Comparison of ENCODE assay signal across 8 cellular contexts in the genomic region with DNA sequence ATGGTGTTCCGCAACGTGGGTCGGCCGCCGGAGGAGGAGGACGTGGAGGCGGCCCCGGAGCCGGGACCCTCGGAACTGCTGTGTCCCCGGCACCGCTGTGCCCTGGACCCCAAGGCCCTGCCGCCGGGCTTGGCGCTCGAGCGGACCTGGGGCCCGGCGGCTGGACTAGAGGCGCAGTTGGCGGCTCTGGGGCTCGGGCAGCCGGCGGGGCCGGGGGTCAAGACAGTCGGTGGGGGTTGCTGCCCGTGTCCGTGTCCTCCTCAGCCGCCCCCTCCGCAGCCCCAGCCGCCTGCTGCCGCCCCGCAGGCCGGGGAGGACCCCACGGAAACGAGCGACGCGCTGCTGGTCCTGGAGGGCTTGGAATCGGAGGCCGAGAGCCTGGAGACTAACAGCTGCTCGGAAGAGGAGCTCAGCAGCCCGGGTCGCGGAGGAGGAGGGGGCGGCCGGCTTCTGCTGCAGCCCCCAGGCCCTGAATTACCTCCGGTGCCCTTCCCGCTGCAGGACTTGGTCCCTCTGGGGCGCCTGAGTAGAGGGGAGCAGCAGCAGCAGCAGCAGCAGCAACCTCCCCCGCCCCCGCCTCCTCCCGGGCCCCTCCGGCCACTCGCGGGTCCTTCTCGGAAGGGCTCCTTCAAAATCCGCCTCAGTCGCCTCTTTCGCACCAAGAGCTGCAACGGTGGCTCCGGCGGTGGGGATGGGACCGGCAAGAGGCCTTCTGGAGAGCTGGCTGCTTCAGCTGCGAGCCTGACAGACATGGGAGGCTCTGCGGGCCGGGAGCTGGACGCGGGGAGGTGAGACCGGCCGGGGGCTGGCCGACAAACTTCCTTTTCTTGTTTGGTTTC. TPM values are rescaled to one million over a fixed set of nuclear protein-coding genes. Genes with fewer than 3 reads are reported as not detected.
DNase-seq lines count a peak whose midpoint lies in the region; ATAC-seq and TF ChIP-seq lines count a peak whose summit lies in the region.

No MANE protein-coding gene starts in this region.

- H3K9me3 Mint-ChIP-seq in dendritic cell treated with granulocyte-macrophage colony-stimulating factor and Interleukin-4, amounts not matched to agents 40 ng/mL and 50 ng/mL, for 4 days, result no peaks in the 10 kb centered on the region
- no peaks in the 10 kb centered on the region for H3K9me3 Mint-ChIP-seq in stimulated activated naive B cell treated with anti-CD40 and anti-IgM and Interleukin-4, amounts not matched to agents 10 μg/mL and 1 μg/mL and 100 μg/mL, for 72 hours

- no peak for TF ChIP-seq POLR2A in lower leg skin (IDR thresholded peaks at IDR 0.05)

- H3K4me3 ChIP-seq in GM12865 (ENCODE audit: low read depth, low read length) (peak overlapping the region; percentile 78), lower leg skin (ENCODE audit: low read depth, poor library complexity, severe bottlenecking) (peak overlapping the region; percentile 78)

- H3K9me3 ChIP-seq in T-helper 17 cell (ENCODE audit: control insufficient read depth, low read length, poor library complexity, severe bottlenecking), result no peaks in the 10 kb centered on the region

- intact Hi-C loops in dendritic cell treated with granulocyte-macrophage colony-stimulating factor and Interleukin-4, amounts not matched to agents 40 ng/mL and 50 ng/mL, for 4 days (cut with micrococcal nuclease), result loop anchor here (10.0 kb wide), 1 partner anchor 312 kb away; no protein-coding TSS in a partner anchor
- intact Hi-C loops in lower leg skin (cut with DNase I; ENCODE audit: low total_unique reads), result no loop called here

- ATAC-seq in HG02840 (IDR thresholded peaks at IDR 0.05; ENCODE audit: low FRiP score, unreplicated experiment) (peak; percentile 9), T-helper 17 cell (no peak), HG03039 (IDR thresholded peaks at IDR 0.05; ENCODE audit: unreplicated experiment) (no peak)
- peak in 1 of 2 donors; percentile 0 for ATAC-seq in stimulated activated naive B cell treated with anti-CD40 and anti-IgM and Interleukin-4, amounts not matched to agents 10 μg/mL and 1 μg/mL and 100 μg/mL, for 72 hours (replicated peaks)

- DNase-seq in GM12865 (ENCODE audit: low read depth) (peak; percentile 28), T-helper 17 cell (no peak), lower leg skin (ENCODE audit: low spot score in 2 of 2) (no peak), GOT3 (lab: John Stamatoyannopoulos, UW) (no peak)
- DNase-seq in stimulated activated naive B cell treated with anti-CD40 and anti-IgM and Interleukin-4, amounts not matched to agents 10 μg/mL and 1 μg/mL and 100 μg/mL, for 72 hours, result peak; percentile 9

- no peak overlapping the region for H3K27ac Mint-ChIP-seq in T-helper 17 cell
- H3K27ac Mint-ChIP-seq in dendritic cell treated with granulocyte-macrophage colony-stimulating factor and Interleukin-4, amounts not matched to agents 40 ng/mL and 50 ng/mL, for 4 days, result peak overlapping the region; percentile 41
- H3K27ac Mint-ChIP-seq in stimulated activated naive B cell treated with anti-CD40 and anti-IgM and Interleukin-4, amounts not matched to agents 10 μg/mL and 1 μg/mL and 100 μg/mL, for 72 hours, result peak overlapping the region; percentile 59

- peak overlapping the region; percentile 95 for H3K4me3 Mint-ChIP-seq in T-helper 17 cell
- peak overlapping the region; percentile 80 for H3K4me3 Mint-ChIP-seq in dendritic cell treated with granulocyte-macrophage colony-stimulating factor and Interleukin-4, amounts not matched to agents 40 ng/mL and 50 ng/mL, for 4 days
- peak overlapping the region; percentile 80 to 97 for H3K4me3 Mint-ChIP-seq in stimulated activated naive B cell treated with anti-CD40 and anti-IgM and Interleukin-4, amounts not matched to agents 10 μg/mL and 1 μg/mL and 100 μg/mL, for 72 hours

- TF ChIP-seq CTCF in GM12865 (IDR thresholded peaks at IDR 0.05; ENCODE audit: insufficient read depth, low read depth, low read length, missing control alignments) (no peak), lower leg skin (IDR thresholded peaks at IDR 0.05) (no peak)

- no peaks in the 10 kb centered on the region for H3K27me3 Mint-ChIP-seq in T-helper 17 cell
- no peaks in the 10 kb centered on the region for H3K27me3 Mint-ChIP-seq in dendritic cell treated with granulocyte-macrophage colony-stimulating factor and Interleukin-4, amounts not matched to agents 40 ng/mL and 50 ng/mL, for 4 days
- no peaks in the 10 kb centered on the region for H3K27me3 Mint-ChIP-seq in stimulated activated naive B cell treated with anti-CD40 and anti-IgM and Interleukin-4, amounts not matched to agents 10 μg/mL and 1 μg/mL and 100 μg/mL, for 72 hours

- no peaks in the 10 kb centered on the region for H3K36me3 Mint-ChIP-seq in T-helper 17 cell (ENCODE audit: low read depth)
- H3K36me3 Mint-ChIP-seq in dendritic cell treated with granulocyte-macrophage colony-stimulating factor and Interleukin-4, amounts not matched to agents 40 ng/mL and 50 ng/mL, for 4 days (ENCODE audit: low read depth), result no peaks in the 10 kb centered on the region
- H3K36me3 Mint-ChIP-seq in stimulated activated naive B cell treated with anti-CD40 and anti-IgM and Interleukin-4, amounts not matched to agents 10 μg/mL and 1 μg/mL and 100 μg/mL, for 72 hours, result peaks cover 3 to 18% of the 10 kb centered on the region in 2 donors

- 0 to 2% methylated on average over 15 to 30 of the region's 72 CpGs for WGBS in lower leg skin, 2 donors

- peaks cover 37% of the 10 kb centered on the region for H3K4me1 Mint-ChIP-seq in T-helper 17 cell
- H3K4me1 Mint-ChIP-seq in dendritic cell treated with granulocyte-macrophage colony-stimulating factor and Interleukin-4, amounts not matched to agents 40 ng/mL and 50 ng/mL, for 4 days (ENCODE audit: low read depth), result peaks cover 62% of the 10 kb centered on the region
- H3K4me1 Mint-ChIP-seq in stimulated activated naive B cell treated with anti-CD40 and anti-IgM and Interleukin-4, amounts not matched to agents 10 μg/mL and 1 μg/mL and 100 μg/mL, for 72 hours, result peaks cover 35 to 64% of the 10 kb centered on the region in 2 donors

RNA-seq across cellular contexts. Expression of gene SOCS7, which starts 0.8 kb away (rescaled TPM):
- total RNA-seq in T-helper 17 cell (10 to 100 TPM; 15.5 to 18.7 TPM), lower leg skin (10 to 100 TPM; 14.5 to 19.9 (median 19.3) TPM)

RNA-seq across cellular contexts. Expression of gene GPR179, which starts 8.7 kb away (rescaled TPM):
- total RNA-seq in T-helper 17 cell (not detected), lower leg skin (under 1 TPM in 1 of 4 donors, not detected in 3; 0.25 TPM)

RNA-seq across cellular contexts. Expression of gene MRPL45, which starts 55.5 kb away (rescaled TPM):
- 10 to 100 TPM; 17.4 to 17.7 TPM for total RNA-seq in T-helper 17 cell
- total RNA-seq in lower leg skin, result 10 to 100 TPM; 25.8 to 34.5 (median 29.4) TPM

Comparison
In these comparisons a context has a peak if more than half of its experiments do, and no peak if none do; other contexts are left out.
1. DNase-seq: peak in GM12865 (single experiment) and stimulated activated naive B cell treated with anti-CD40 and anti-IgM and Interleukin-4, amounts not matched to agents 10 μg/mL and 1 μg/mL and 100 μg/mL, for 72 hours (single experiment); none in T-helper 17 cell (0 of 3), lower leg skin (0 of 2) and GOT3 (single experiment).
2. Peak in every context shown above with its lines, with median percentiles within 50 percentile points of each other: H3K4me3 Mint-ChIP-seq.